Comparison of ENCODE assay signal across 9 cellular contexts in genomic region chr3:134677196-134677986, GRCh38. TPM values are rescaled to one million over a fixed set of nuclear protein-coding genes. Genes with fewer than 3 reads are reported as not detected.
A peak's percentile ranks its signal among the peaks of the same experiment; 100 is the strongest.
DNase-seq lines count a peak whose midpoint lies in the region; ATAC-seq and TF ChIP-seq lines count a peak whose summit lies in the region.
"Had no signal": no experiment of that assay in that cellular context is flagged by ENCODE, and none has a peak within 500 bp of the region (broad histone marks: within the 10 kb centered on the region; RNA-seq: fewer than 3 reads in every experiment).

No MANE protein-coding gene starts in this region.

- no peak overlapping the region for H3K27ac ChIP-seq in foreskin keratinocyte

- no peak overlapping the region for H3K27ac Mint-ChIP-seq in activated CD4-positive, alpha-beta T cell treated with anti-CD3 and anti-CD28 coated beads for 36 hours
- H3K27ac Mint-ChIP-seq in stimulated activated naive CD8-positive, alpha-beta T cell treated with anti-CD3 and anti-CD28 coated beads, Interleukin-15, amount 100 ng/mL, for 72 hours = no peak overlapping the region

- no peaks in the 10 kb centered on the region for H3K4me1 Mint-ChIP-seq in activated CD4-positive, alpha-beta T cell treated with anti-CD3 and anti-CD28 coated beads for 36 hours
- no peaks in the 10 kb centered on the region for H3K4me1 Mint-ChIP-seq in stimulated activated naive CD8-positive, alpha-beta T cell treated with anti-CD3 and anti-CD28 coated beads, Interleukin-15, amount 100 ng/mL, for 72 hours
- H3K4me1 Mint-ChIP-seq: central memory CD8-positive, alpha-beta T cell had no signal

- intact Hi-C loops in activated CD4-positive, alpha-beta T cell treated with anti-CD3 and anti-CD28 coated beads for 36 hours (cut with DNase I, micrococcal nuclease) = loop anchor here in 1 of 2 experiments (1.0 kb wide), 1 partner anchor 76 kb away; no protein-coding TSS in a partner anchor

- CTCF ChIA-PET in activated CD4-positive, alpha-beta T cell treated with anti-CD3 and anti-CD28 coated beads for 36 hours (lab: Charles Lee) = no interaction called here

- H3K9me3 Mint-ChIP-seq in activated CD4-positive, alpha-beta T cell treated with anti-CD3 and anti-CD28 coated beads for 36 hours (ENCODE audit: low read depth) = peaks cover 15% of the 10 kb centered on the region
- peaks cover 27 to 31% of the 10 kb centered on the region in 2 donors for H3K9me3 Mint-ChIP-seq in stimulated activated naive CD8-positive, alpha-beta T cell treated with anti-CD3 and anti-CD28 coated beads, Interleukin-15, amount 100 ng/mL, for 72 hours

- peaks cover 3% of the 10 kb centered on the region for H3K27me3 ChIP-seq in foreskin keratinocyte

- peak; percentile 55 for TF ChIP-seq CTCF in foreskin keratinocyte (conservative IDR thresholded peaks at IDR 0.05)

- DNase-seq in activated CD4-positive, alpha-beta T cell treated with anti-CD3 and anti-CD28 coated beads for 36 hours = peak; percentile 35
- no peak for DNase-seq in activated CD4-positive, alpha-beta T cell treated with anti-CD3 and anti-CD28 coated beads, Interleukin-2, amount 50 U/mL, for 4 hours
- peak; percentile 11 for DNase-seq in OCI-M1 (lab: John Stamatoyannopoulos, UW)
- DNase-seq in foreskin keratinocyte = no peak
- DNase-seq in stimulated activated naive CD8-positive, alpha-beta T cell treated with anti-CD3 and anti-CD28 coated beads, Interleukin-15, amount 100 ng/mL, for 72 hours = peak in 1 of 2 donors; percentile 13
- no peak for DNase-seq in NCI-H2107 (lab: John Stamatoyannopoulos, UW)
- no peak for DNase-seq in NCI-H2081 treated with DMSO at 0.1 percent for 48 hours (lab: John Stamatoyannopoulos, UW)
- DNase-seq in midbrain (lab: John Stamatoyannopoulos, UW) = no peak

- POLR2A ChIA-PET in activated CD4-positive, alpha-beta T cell treated with anti-CD3 and anti-CD28 coated beads for 36 hours (lab: Charles Lee) = no interaction called here

- H3K4me1 ChIP-seq in foreskin keratinocyte = no peaks in the 10 kb centered on the region

- no peak for ATAC-seq in activated CD4-positive, alpha-beta T cell treated with anti-CD3 and anti-CD28 coated beads for 36 hours
- ATAC-seq in foreskin keratinocyte = peak; percentile 69
- ATAC-seq in stimulated activated naive CD8-positive, alpha-beta T cell treated with anti-CD3 and anti-CD28 coated beads, Interleukin-15, amount 100 ng/mL, for 72 hours = peak; percentile 66

- peaks cover 3% of the 10 kb centered on the region for H3K27me3 Mint-ChIP-seq in activated CD4-positive, alpha-beta T cell treated with anti-CD3 and anti-CD28 coated beads for 36 hours
- H3K27me3 Mint-ChIP-seq in stimulated activated naive CD8-positive, alpha-beta T cell treated with anti-CD3 and anti-CD28 coated beads, Interleukin-15, amount 100 ng/mL, for 72 hours = no peaks in the 10 kb centered on the region

- no peaks in the 10 kb centered on the region for H3K36me3 Mint-ChIP-seq in activated CD4-positive, alpha-beta T cell treated with anti-CD3 and anti-CD28 coated beads for 36 hours (ENCODE audit: low read depth)

- H3K4me3 Mint-ChIP-seq in activated CD4-positive, alpha-beta T cell treated with anti-CD3 and anti-CD28 coated beads for 36 hours = no peak overlapping the region
- H3K4me3 Mint-ChIP-seq in stimulated activated naive CD8-positive, alpha-beta T cell treated with anti-CD3 and anti-CD28 coated beads, Interleukin-15, amount 100 ng/mL, for 72 hours = no peak overlapping the region
- H3K4me3 Mint-ChIP-seq: central memory CD8-positive, alpha-beta T cell had no signal

RNA-seq across cellular contexts. Expression of gene KY, which starts 26.6 kb away (rescaled TPM):
- not detected for total RNA-seq in activated CD4-positive, alpha-beta T cell treated with anti-CD3 and anti-CD28 coated beads for 36 hours
- not detected in 2 replicates for total RNA-seq in foreskin keratinocyte
- polyA plus RNA-seq in foreskin keratinocyte = not detected in 2 replicates

Comparison
In these comparisons a context has a peak if more than half of its experiments do, and no peak if none do; other contexts are left out.
1. DNase-seq: peak in activated CD4-positive, alpha-beta T cell treated with anti-CD3 and anti-CD28 coated beads for 36 hours (single experiment) and OCI-M1 (single experiment); none in activated CD4-positive, alpha-beta T cell treated with anti-CD3 and anti-CD28 coated beads, Interleukin-2, amount 50 U/mL, for 4 hours (0 of 2), foreskin keratinocyte (0 of 2), NCI-H2107 (single experiment), NCI-H2081 treated with DMSO at 0.1 percent for 48 hours (single experiment) and midbrain (single experiment).